ENCODE assay signal across 2 cellular contexts in the genomic region with DNA sequence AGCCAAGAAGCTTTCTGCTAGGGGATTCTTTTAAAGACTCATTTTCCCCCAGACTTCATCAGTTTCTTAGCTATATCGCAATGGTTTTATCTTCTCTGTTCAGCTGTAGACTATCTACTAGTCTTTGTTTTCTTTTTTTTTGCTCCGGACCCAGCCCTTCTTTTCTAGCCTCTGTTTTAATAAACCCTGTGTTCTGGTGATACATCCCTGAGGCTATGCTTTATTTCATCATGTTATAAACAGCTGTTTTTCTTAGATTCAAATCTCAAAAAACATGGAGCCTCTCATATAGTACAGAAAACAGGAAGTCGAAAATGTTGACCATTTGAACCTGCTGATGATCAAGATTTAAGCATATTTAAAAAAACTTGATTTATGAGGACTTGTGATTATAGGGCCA.
TF ChIP-seq lines count a peak whose summit lies in the region.

No MANE protein-coding gene starts in this region.

TF ChIP-seq in HepG2, 621 proteins besides CTCF, POLR2A, EP300 and RAD21:
- TF ChIP-seq ZNF343 (CRISPR knock-in tag; IDR thresholded peaks at IDR 0.05), result no peak
- TF ChIP-seq SP140L (CRISPR knock-in tag; IDR thresholded peaks at IDR 0.05; ENCODE audit: borderline replicate concordance), result no peak

TF ChIP-seq in GM23338, 12 proteins besides CTCF, POLR2A, EP300 and RAD21:
- TF ChIP-seq, protein P1, sequence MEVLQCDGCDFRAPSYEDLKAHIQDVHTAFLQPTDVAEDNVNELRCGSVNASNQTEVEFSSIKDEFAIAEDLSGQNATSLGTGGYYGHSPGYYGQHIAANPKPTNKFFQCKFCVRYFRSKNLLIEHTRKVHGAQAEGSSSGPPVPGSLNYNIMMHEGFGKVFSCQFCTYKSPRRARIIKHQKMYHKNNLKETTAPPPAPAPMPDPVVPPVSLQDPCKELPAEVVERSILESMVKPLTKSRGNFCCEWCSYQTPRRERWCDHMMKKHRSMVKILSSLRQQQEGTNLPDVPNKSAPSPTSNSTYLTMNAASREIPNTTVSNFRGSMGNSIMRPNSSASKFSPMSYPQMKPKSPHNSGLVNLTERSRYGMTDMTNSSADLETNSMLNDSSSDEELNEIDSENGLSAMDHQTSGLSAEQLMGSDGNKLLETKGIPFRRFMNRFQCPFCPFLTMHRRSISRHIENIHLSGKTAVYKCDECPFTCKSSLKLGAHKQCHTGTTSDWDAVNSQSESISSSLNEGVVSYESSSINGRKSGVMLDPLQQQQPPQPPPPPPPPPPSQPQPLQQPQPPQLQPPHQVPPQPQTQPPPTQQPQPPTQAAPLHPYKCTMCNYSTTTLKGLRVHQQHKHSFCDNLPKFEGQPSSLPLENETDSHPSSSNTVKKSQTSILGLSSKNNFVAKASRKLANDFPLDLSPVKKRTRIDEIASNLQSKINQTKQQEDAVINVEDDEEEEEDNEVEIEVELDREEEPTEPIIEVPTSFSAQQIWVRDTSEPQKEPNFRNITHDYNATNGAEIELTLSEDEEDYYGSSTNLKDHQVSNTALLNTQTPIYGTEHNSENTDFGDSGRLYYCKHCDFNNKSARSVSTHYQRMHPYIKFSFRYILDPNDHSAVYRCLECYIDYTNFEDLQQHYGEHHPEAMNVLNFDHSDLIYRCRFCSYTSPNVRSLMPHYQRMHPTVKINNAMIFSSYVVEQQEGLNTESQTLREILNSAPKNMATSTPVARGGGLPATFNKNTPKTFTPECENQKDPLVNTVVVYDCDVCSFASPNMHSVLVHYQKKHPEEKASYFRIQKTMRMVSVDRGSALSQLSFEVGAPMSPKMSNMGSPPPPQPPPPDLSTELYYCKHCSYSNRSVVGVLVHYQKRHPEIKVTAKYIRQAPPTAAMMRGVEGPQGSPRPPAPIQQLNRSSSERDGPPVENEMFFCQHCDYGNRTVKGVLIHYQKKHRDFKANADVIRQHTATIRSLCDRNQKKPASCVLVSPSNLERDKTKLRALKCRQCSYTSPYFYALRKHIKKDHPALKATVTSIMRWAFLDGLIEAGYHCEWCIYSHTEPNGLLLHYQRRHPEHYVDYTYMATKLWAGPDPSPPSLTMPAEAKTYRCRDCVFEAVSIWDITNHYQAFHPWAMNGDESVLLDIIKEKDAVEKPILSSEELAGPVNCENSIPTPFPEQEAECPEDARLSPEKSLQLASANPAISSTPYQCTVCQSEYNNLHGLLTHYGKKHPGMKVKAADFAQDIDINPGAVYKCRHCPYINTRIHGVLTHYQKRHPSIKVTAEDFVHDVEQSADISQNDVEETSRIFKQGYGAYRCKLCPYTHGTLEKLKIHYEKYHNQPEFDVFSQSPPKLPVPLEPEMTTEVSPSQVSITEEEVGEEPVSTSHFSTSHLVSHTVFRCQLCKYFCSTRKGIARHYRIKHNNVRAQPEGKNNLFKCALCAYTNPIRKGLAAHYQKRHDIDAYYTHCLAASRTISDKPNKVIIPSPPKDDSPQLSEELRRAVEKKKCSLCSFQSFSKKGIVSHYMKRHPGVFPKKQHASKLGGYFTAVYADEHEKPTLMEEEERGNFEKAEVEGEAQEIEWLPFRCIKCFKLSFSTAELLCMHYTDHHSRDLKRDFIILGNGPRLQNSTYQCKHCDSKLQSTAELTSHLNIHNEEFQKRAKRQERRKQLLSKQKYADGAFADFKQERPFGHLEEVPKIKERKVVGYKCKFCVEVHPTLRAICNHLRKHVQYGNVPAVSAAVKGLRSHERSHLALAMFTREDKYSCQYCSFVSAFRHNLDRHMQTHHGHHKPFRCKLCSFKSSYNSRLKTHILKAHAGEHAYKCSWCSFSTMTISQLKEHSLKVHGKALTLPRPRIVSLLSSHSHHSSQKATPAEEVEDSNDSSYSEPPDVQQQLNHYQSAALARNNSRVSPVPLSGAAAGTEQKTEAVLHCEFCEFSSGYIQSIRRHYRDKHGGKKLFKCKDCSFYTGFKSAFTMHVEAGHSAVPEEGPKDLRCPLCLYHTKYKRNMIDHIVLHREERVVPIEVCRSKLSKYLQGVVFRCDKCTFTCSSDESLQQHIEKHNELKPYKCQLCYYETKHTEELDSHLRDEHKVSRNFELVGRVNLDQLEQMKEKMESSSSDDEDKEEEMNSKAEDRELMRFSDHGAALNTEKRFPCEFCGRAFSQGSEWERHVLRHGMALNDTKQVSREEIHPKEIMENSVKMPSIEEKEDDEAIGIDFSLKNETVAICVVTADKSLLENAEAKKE (CRISPR knock-in tag; IDR thresholded peaks at IDR 0.05), result no peak
- TF ChIP-seq EZH2phosphoT487 (IDR thresholded peaks at IDR 0.05; ENCODE audit: unreplicated experiment) (no peak), JUNB (IDR thresholded peaks at IDR 0.05; ENCODE audit: unreplicated experiment) (no peak), NANOG (IDR thresholded peaks at IDR 0.05; ENCODE audit: borderline replicate concordance) (no peak), EZH2 (IDR thresholded peaks at IDR 0.05; ENCODE audit: low read depth, unreplicated experiment) (no peak), ZNF331 (CRISPR knock-in tag; IDR thresholded peaks at IDR 0.05; ENCODE audit: low read depth) (no peak), POLR2AphosphoS5 (IDR thresholded peaks at IDR 0.05; ENCODE audit: low read depth) (no peak), CREB1 (CRISPR knock-in tag; IDR thresholded peaks at IDR 0.05; ENCODE audit: low read depth) (no peak), STAT1 (IDR thresholded peaks at IDR 0.05; ENCODE audit: unreplicated experiment) (no peak), ZNF114 (CRISPR knock-in tag; IDR thresholded peaks at IDR 0.05) (no peak)
- TF ChIP-seq, protein P2, sequence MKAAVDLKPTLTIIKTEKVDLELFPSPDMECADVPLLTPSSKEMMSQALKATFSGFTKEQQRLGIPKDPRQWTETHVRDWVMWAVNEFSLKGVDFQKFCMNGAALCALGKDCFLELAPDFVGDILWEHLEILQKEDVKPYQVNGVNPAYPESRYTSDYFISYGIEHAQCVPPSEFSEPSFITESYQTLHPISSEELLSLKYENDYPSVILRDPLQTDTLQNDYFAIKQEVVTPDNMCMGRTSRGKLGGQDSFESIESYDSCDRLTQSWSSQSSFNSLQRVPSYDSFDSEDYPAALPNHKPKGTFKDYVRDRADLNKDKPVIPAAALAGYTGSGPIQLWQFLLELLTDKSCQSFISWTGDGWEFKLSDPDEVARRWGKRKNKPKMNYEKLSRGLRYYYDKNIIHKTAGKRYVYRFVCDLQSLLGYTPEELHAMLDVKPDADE (IDR thresholded peaks at IDR 0.05), result no peak
- TF ChIP-seq, protein P3, sequence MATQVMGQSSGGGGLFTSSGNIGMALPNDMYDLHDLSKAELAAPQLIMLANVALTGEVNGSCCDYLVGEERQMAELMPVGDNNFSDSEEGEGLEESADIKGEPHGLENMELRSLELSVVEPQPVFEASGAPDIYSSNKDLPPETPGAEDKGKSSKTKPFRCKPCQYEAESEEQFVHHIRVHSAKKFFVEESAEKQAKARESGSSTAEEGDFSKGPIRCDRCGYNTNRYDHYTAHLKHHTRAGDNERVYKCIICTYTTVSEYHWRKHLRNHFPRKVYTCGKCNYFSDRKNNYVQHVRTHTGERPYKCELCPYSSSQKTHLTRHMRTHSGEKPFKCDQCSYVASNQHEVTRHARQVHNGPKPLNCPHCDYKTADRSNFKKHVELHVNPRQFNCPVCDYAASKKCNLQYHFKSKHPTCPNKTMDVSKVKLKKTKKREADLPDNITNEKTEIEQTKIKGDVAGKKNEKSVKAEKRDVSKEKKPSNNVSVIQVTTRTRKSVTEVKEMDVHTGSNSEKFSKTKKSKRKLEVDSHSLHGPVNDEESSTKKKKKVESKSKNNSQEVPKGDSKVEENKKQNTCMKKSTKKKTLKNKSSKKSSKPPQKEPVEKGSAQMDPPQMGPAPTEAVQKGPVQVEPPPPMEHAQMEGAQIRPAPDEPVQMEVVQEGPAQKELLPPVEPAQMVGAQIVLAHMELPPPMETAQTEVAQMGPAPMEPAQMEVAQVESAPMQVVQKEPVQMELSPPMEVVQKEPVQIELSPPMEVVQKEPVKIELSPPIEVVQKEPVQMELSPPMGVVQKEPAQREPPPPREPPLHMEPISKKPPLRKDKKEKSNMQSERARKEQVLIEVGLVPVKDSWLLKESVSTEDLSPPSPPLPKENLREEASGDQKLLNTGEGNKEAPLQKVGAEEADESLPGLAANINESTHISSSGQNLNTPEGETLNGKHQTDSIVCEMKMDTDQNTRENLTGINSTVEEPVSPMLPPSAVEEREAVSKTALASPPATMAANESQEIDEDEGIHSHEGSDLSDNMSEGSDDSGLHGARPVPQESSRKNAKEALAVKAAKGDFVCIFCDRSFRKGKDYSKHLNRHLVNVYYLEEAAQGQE (IDR thresholded peaks at IDR 0.05; ENCODE audit: unreplicated experiment), result no peak
